Comparison of ENCODE assay signal across 8 cellular contexts in genomic region chr16:14249291-14250032, GRCh38.
A peak's percentile ranks its signal among the peaks of the same experiment; 100 is the strongest.
DNase-seq lines count a peak whose midpoint lies in the region; ATAC-seq, FAIRE-seq and TF ChIP-seq lines count a peak whose summit lies in the region.

No MANE protein-coding gene starts in this region.

- intact Hi-C loops in left ventricle myocardium superior (cut with micrococcal nuclease), result loop anchor here (10.0 kb wide), 1 partner anchor 325 kb away; the partner anchor contains the start of gene ERCC4

- DNase-seq in COLO829 (ENCODE audit: low spot score) (peak; percentile 66), HEK293T (ENCODE audit: extremely low spot score) (peak; percentile 53), RPMI7951 (ENCODE audit: low read depth) (peak; percentile 33), left ventricle myocardium superior (no peak), small intestine (peak; percentile 44)
- peak; percentile 40 for DNase-seq in activated naive CD4-positive, alpha-beta T cell treated with anti-CD3 and anti-CD28 coated beads, Interleukin-2, amount 50 U/mL, for 16 hours

- 63 to 67% (median 64%) methylated on average over 7 of the region's 7 CpGs for WGBS in small intestine, 3 donors

- H3K36me3 ChIP-seq in small intestine (ENCODE audit: control insufficient read depth in 2 of 2, insufficient read depth in 2 of 2, low read length in 2 of 2), result peaks cover 12 to 32% of the 10 kb centered on the region in 2 donors

- ATAC-seq in left ventricle myocardium superior (peak; percentile 23), GM18867 (IDR thresholded peaks at IDR 0.05; ENCODE audit: unreplicated experiment) (no peak), HG02678 (IDR thresholded peaks at IDR 0.05; ENCODE audit: unreplicated experiment) (no peak)

- no peaks in the 10 kb centered on the region for H3K27me3 ChIP-seq in small intestine (ENCODE audit: control insufficient read depth in 2 of 2, insufficient read depth in 2 of 2, low read length in 2 of 2)

- FAIRE-seq in small intestine (lab: Jason Lieb, UNC), result no peak

- H3K4me3 ChIP-seq in small intestine (ENCODE audit: low read depth in 1 of 2, low read length in 2 of 2), result no peak overlapping the region

- no peak overlapping the region for H3K27ac ChIP-seq in small intestine (ENCODE audit: low read depth in 1 of 2, low read length in 1 of 2)

- H3K4me1 ChIP-seq in small intestine (ENCODE audit: control insufficient read depth in 2 of 2, insufficient read depth in 1 of 2, low read depth in 1 of 2, low read length in 1 of 2), result no peaks in the 10 kb centered on the region

- no peaks in the 10 kb centered on the region for H3K9me3 ChIP-seq in small intestine (ENCODE audit: control insufficient read depth, low read depth)

- CTCF ChIA-PET in HEK293T (lab: Yijun Ruan, JAX), result interaction anchor here (0.9 to 1.7 kb wide), 4 partner anchors 9 to 46 kb away, joined by 3 to 7 read pairs (median 4); no protein-coding TSS in a partner anchor

- POLR2A ChIA-PET in HEK293T (lab: Yijun Ruan, JAX), result no interaction called here

TF ChIP-seq in HEK293T, 16 proteins besides CTCF, POLR2A, EP300 and RAD21:
- TF ChIP-seq FOXK2 (IDR thresholded peaks at IDR 0.05), result no peak
- no peak for TF ChIP-seq LEF1 (IDR thresholded peaks at IDR 0.05; ENCODE audit: borderline replicate concordance)
- no peak for TF ChIP-seq FOXA1 (IDR thresholded peaks at IDR 0.05)
- TF ChIP-seq NFRKB (IDR thresholded peaks at IDR 0.05), result no peak
- TF ChIP-seq SUZ12 (IDR thresholded peaks at IDR 0.05), result no peak
- no peak for TF ChIP-seq FOXM1 (IDR thresholded peaks at IDR 0.05; ENCODE audit: borderline replicate concordance)
- TF ChIP-seq SP1 (IDR thresholded peaks at IDR 0.05), result no peak
- no peak for TF ChIP-seq TARDBP (IDR thresholded peaks at IDR 0.05)
- TF ChIP-seq HDGF (IDR thresholded peaks at IDR 0.05; ENCODE audit: borderline replicate concordance), result no peak
- TF ChIP-seq ARNT (IDR thresholded peaks at IDR 0.05), result no peak
- TF ChIP-seq PKNOX1 (IDR thresholded peaks at IDR 0.05), result no peak
- TF ChIP-seq CTBP1 (IDR thresholded peaks at IDR 0.05; ENCODE audit: borderline replicate concordance), result no peak
- no peak for TF ChIP-seq L3MBTL2 (conservative IDR thresholded peaks at IDR 0.05)
- no peak for TF ChIP-seq ELF4 (IDR thresholded peaks at IDR 0.05)
- TF ChIP-seq BHLHE40 (IDR thresholded peaks at IDR 0.05; ENCODE audit: borderline replicate concordance), result no peak
- TF ChIP-seq ZNF384 (IDR thresholded peaks at IDR 0.05), result no peak
TF ChIP-seq in HEK293T: peak in this region for 0.
